1 cellular context compared by ENCODE assay signal in genomic region chr14:23639048-23639890, GRCh38.
TF ChIP-seq lines count a peak whose summit lies in the region.

No MANE protein-coding gene starts in this region.

TF ChIP-seq in HepG2, 621 proteins besides CTCF, POLR2A, EP300 and RAD21 (continued from another document and continues in another):
- TF ChIP-seq, protein P1, sequence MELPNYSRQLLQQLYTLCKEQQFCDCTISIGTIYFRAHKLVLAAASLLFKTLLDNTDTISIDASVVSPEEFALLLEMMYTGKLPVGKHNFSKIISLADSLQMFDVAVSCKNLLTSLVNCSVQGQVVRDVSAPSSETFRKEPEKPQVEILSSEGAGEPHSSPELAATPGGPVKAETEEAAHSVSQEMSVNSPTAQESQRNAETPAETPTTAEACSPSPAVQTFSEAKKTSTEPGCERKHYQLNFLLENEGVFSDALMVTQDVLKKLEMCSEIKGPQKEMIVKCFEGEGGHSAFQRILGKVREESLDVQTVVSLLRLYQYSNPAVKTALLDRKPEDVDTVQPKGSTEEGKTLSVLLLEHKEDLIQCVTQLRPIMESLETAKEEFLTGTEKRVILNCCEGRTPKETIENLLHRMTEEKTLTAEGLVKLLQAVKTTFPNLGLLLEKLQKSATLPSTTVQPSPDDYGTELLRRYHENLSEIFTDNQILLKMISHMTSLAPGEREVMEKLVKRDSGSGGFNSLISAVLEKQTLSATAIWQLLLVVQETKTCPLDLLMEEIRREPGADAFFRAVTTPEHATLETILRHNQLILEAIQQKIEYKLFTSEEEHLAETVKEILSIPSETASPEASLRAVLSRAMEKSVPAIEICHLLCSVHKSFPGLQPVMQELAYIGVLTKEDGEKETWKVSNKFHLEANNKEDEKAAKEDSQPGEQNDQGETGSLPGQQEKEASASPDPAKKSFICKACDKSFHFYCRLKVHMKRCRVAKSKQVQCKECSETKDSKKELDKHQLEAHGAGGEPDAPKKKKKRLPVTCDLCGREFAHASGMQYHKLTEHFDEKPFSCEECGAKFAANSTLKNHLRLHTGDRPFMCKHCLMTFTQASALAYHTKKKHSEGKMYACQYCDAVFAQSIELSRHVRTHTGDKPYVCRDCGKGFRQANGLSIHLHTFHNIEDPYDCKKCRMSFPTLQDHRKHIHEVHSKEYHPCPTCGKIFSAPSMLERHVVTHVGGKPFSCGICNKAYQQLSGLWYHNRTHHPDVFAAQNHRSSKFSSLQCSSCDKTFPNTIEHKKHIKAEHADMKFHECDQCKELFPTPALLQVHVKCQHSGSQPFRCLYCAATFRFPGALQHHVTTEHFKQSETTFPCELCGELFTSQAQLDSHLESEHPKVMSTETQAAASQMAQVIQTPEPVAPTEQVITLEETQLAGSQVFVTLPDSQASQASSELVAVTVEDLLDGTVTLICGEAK (IDR thresholded peaks at IDR 0.05), result no peak
- TF ChIP-seq, protein P1 (CRISPR knock-in tag; IDR thresholded peaks at IDR 0.05), result no peak
- no peak for TF ChIP-seq ZBTB10 (CRISPR knock-in tag; IDR thresholded peaks at IDR 0.05; ENCODE audit: borderline replicate concordance)
- TF ChIP-seq RAD51 (IDR thresholded peaks at IDR 0.05; ENCODE audit: borderline replicate concordance), result peak; percentile 27; the same call in 1 of the 2 replicates
- no peak for TF ChIP-seq SP4 (CRISPR knock-in tag; IDR thresholded peaks at IDR 0.05)
- TF ChIP-seq HIVEP1 (CRISPR knock-in tag; IDR thresholded peaks at IDR 0.05), result no peak
- TF ChIP-seq DNMT1 (CRISPR knock-in tag; IDR thresholded peaks at IDR 0.05), result peak; percentile 75; the same call in 1 of the 2 replicates
- TF ChIP-seq MBNL3 (CRISPR knock-in tag; conservative IDR thresholded peaks at IDR 0.05), result no peak
- TF ChIP-seq ZNF776 (CRISPR knock-in tag; IDR thresholded peaks at IDR 0.05), result no peak
- TF ChIP-seq MYC (CRISPR knock-in tag; IDR thresholded peaks at IDR 0.05; ENCODE audit: borderline replicate concordance), result no peak
- no peak for TF ChIP-seq ZBTB33 (CRISPR knock-in tag; IDR thresholded peaks at IDR 0.05)
- TF ChIP-seq, protein P2, sequence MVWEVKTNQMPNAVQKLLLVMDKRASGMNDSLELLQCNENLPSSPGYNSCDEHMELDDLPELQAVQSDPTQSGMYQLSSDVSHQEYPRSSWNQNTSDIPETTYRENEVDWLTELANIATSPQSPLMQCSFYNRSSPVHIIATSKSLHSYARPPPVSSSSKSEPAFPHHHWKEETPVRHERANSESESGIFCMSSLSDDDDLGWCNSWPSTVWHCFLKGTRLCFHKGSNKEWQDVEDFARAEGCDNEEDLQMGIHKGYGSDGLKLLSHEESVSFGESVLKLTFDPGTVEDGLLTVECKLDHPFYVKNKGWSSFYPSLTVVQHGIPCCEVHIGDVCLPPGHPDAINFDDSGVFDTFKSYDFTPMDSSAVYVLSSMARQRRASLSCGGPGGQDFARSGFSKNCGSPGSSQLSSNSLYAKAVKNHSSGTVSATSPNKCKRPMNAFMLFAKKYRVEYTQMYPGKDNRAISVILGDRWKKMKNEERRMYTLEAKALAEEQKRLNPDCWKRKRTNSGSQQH (CRISPR knock-in tag; IDR thresholded peaks at IDR 0.05; ENCODE audit: low read depth), result peak; percentile 69; the same call in 1 of the 2 replicates
- TF ChIP-seq ZNF670 (CRISPR knock-in tag; IDR thresholded peaks at IDR 0.05; ENCODE audit: borderline replicate concordance), result no peak
- peak; percentile 99 for TF ChIP-seq ZNF407 (CRISPR knock-in tag; IDR thresholded peaks at IDR 0.05; ENCODE audit: not compliant biosample characterization)
- no peak for TF ChIP-seq KAT2B (IDR thresholded peaks at IDR 0.05; ENCODE audit: borderline replicate concordance, low read depth, low read length)
- no peak for TF ChIP-seq ZSCAN30 (CRISPR knock-in tag; IDR thresholded peaks at IDR 0.05)
- TF ChIP-seq BATF2 (CRISPR knock-in tag; IDR thresholded peaks at IDR 0.05), result no peak
- TF ChIP-seq ZFP36L2 (CRISPR knock-in tag; IDR thresholded peaks at IDR 0.05), result peak; percentile 72; the same call in 1 of the 2 replicates
- peak; percentile 96 for TF ChIP-seq ZNF441 (CRISPR knock-in tag; IDR thresholded peaks at IDR 0.05; ENCODE audit: borderline replicate concordance)
- TF ChIP-seq EHMT2 (IDR thresholded peaks at IDR 0.05; ENCODE audit: borderline replicate concordance, low read depth, low read length), result no peak
- TF ChIP-seq RCOR2 (CRISPR knock-in tag; IDR thresholded peaks at IDR 0.05), result no peak
- no peak for TF ChIP-seq MLLT10 (CRISPR knock-in tag; IDR thresholded peaks at IDR 0.05)
- 0 out of 2 replicates have a peak, but pooled peaks have one; percentile 43 for TF ChIP-seq ZNF619 (CRISPR knock-in tag; IDR thresholded peaks at IDR 0.05)
- TF ChIP-seq ZNF205 (CRISPR knock-in tag; IDR thresholded peaks at IDR 0.05), result peak; percentile 22; the same call in 1 of the 2 replicates
- TF ChIP-seq, protein P3, sequence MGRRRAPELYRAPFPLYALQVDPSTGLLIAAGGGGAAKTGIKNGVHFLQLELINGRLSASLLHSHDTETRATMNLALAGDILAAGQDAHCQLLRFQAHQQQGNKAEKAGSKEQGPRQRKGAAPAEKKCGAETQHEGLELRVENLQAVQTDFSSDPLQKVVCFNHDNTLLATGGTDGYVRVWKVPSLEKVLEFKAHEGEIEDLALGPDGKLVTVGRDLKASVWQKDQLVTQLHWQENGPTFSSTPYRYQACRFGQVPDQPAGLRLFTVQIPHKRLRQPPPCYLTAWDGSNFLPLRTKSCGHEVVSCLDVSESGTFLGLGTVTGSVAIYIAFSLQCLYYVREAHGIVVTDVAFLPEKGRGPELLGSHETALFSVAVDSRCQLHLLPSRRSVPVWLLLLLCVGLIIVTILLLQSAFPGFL (CRISPR knock-in tag; IDR thresholded peaks at IDR 0.05), result no peak
- peak; percentile 96; the same call in 1 of the 2 replicates for TF ChIP-seq WIZ (CRISPR knock-in tag; IDR thresholded peaks at IDR 0.05)
- no peak; the same call in 1 of the 2 replicates for TF ChIP-seq RFX5 (IDR thresholded peaks at IDR 0.05; ENCODE audit: low read depth, low read length)
- no peak for TF ChIP-seq ZNF629 (CRISPR knock-in tag; conservative IDR thresholded peaks at IDR 0.05)
- TF ChIP-seq ZNF746 (CRISPR knock-in tag; IDR thresholded peaks at IDR 0.05), result no peak
- no peak for TF ChIP-seq ZNF572 (CRISPR knock-in tag; IDR thresholded peaks at IDR 0.05)
- peak; percentile 67; the same call in 1 of the 2 replicates for TF ChIP-seq ZNF720 (CRISPR knock-in tag; IDR thresholded peaks at IDR 0.05)
- no peak for TF ChIP-seq ZFP90 (CRISPR knock-in tag; IDR thresholded peaks at IDR 0.05; ENCODE audit: borderline replicate concordance)
